Comparison of ENCODE assay signal across 35 cellular contexts in genomic region chr11:60143768-60144167, GRCh38. TPM values are rescaled to one million over a fixed set of nuclear protein-coding genes. Genes with fewer than 3 reads are reported as not detected.
"Had no signal": no experiment of that assay in that cellular context is flagged by ENCODE, and none has a peak within 500 bp of the region (broad histone marks: within the 10 kb centered on the region; RNA-seq: fewer than 3 reads in every experiment).

No MANE protein-coding gene starts in this region.

- H3K4me1 Mint-ChIP-seq: activated B cell treated with CpG ODN at 0.5 μM for 24 hours; activated CD4-positive, alpha-beta memory T cell treated with anti-CD3 and anti-CD28 coated beads, Interleukin-2, amount 10 ng/mL, durations not matched to agents 7 days and 5 days; activated CD8-positive, alpha-beta memory T cell treated with anti-CD3 and anti-CD28 coated beads, Interleukin-2, amount 10 ng/mL, durations not matched to agents 7 days and 5 days; activated naive CD4-positive, alpha-beta T cell treated with anti-CD3 and anti-CD28 coated beads, Interleukin-2, amount 50 U/mL, for 24 hours; T-helper 17 cell had no signal

- H3K9me3 Mint-ChIP-seq: activated B cell treated with CpG ODN at 0.5 μM for 24 hours; activated CD4-positive, alpha-beta memory T cell treated with anti-CD3 and anti-CD28 coated beads, Interleukin-2, amount 10 ng/mL, durations not matched to agents 7 days and 5 days; activated CD4-positive, alpha-beta T cell treated with anti-CD3 and anti-CD28 coated beads, Interleukin-2, amount 10 ng/mL, durations not matched to agents 7 days and 5 days; activated naive CD4-positive, alpha-beta T cell treated with anti-CD3 and anti-CD28 coated beads, Interleukin-2, amount 50 U/mL, for 24 hours; activated T-cell treated with anti-CD3 and anti-CD28 coated beads, Interleukin-2, amount 50 U/mL, for 24 hours; effector memory CD8-positive, alpha-beta T cell; T-helper 2 cell treated with Interferon-gamma antibody and Interleukin-4, amounts not matched to agents 5 μg/mL and 100 μg/mL, for 36 hours had no signal

- H3K36me3 Mint-ChIP-seq: activated CD8-positive, alpha-beta memory T cell treated with anti-CD3 and anti-CD28 coated beads, Interleukin-2, amount 10 ng/mL, durations not matched to agents 7 days and 5 days; activated naive CD4-positive, alpha-beta T cell treated with anti-CD3 and anti-CD28 coated beads, Interleukin-2, amount 50 U/mL, for 24 hours had no signal

- H3K9me3 ChIP-seq: adrenal gland, body of pancreas, esophagus muscularis mucosa, gastrocnemius medialis, heart left ventricle had no signal

- H3K4me3 ChIP-seq: adrenal gland, body of pancreas, esophagus muscularis mucosa, gastrocnemius medialis, heart left ventricle had no signal

- ATAC-seq: activated CD8-positive, alpha-beta memory T cell treated with anti-CD3 and anti-CD28 coated beads, Interleukin-2, amount 10 ng/mL, durations not matched to agents 7 days and 5 days; body of pancreas; effector memory CD8-positive, alpha-beta T cell; foreskin keratinocyte; gastrocnemius medialis; heart left ventricle; T-helper 17 cell had no signal

- H3K4me1 ChIP-seq: adrenal gland, body of pancreas, esophagus muscularis mucosa, foreskin keratinocyte, gastrocnemius medialis, heart left ventricle had no signal

- H3K27me3 ChIP-seq: adrenal gland, body of pancreas, esophagus muscularis mucosa, foreskin keratinocyte, gastrocnemius medialis, heart left ventricle had no signal

- DNase-seq: activated B cell treated with CpG ODN at 0.5 μM for 24 hours; activated CD4-positive, alpha-beta memory T cell treated with anti-CD3 and anti-CD28 coated beads, Interleukin-2, amount 10 ng/mL, durations not matched to agents 7 days and 5 days; activated CD4-positive, alpha-beta T cell treated with anti-CD3 and anti-CD28 coated beads for 4 hours; activated CD4-positive, alpha-beta T cell treated with anti-CD3 and anti-CD28 coated beads, Interleukin-2, amount 10 ng/mL, durations not matched to agents 7 days and 5 days; activated CD4-positive, alpha-beta T cell treated with anti-CD3 and anti-CD28 coated beads, Interleukin-2, amount 50 U/mL, for 4 hours; activated CD8-positive, alpha-beta memory T cell treated with anti-CD3 and anti-CD28 coated beads, Interleukin-2, amount 10 ng/mL, durations not matched to agents 7 days and 5 days; activated CD8-positive, alpha-beta memory T cell treated with anti-CD3 and anti-CD28 coated beads, Interleukin-2, amount 50 U/mL, for 4 hours; activated effector memory CD4-positive, alpha-beta T cell treated with Interleukin-2 at 50 U/mL for 16 hours; activated gamma-delta T cell treated with Interleukin-2 at 50 U/mL for 16 hours; activated naive CD4-positive, alpha-beta T cell treated with Interleukin-2 at 50 U/mL for 16 hours; activated T-cell treated with anti-CD3 and anti-CD28 coated beads, Interleukin-2, amount 50 U/mL, for 24 hours; adrenal gland; amygdala; aorta; body of pancreas; caudate nucleus; cortex of kidney; dermis blood vessel endothelial cell; effector CD4-positive, alpha-beta T cell; effector memory CD8-positive, alpha-beta T cell; erythroblast; foreskin keratinocyte; gastrocnemius medialis; glutamatergic neuron; heart left ventricle; hypothalamus; T-helper 1 cell; T-helper 17 cell; T1000; WERI-Rb-1 had no signal

- H3K27me3 Mint-ChIP-seq: activated B cell treated with CpG ODN at 0.5 μM for 24 hours; activated CD4-positive, alpha-beta T cell treated with anti-CD3 and anti-CD28 coated beads, Interleukin-2, amount 10 ng/mL, durations not matched to agents 7 days and 5 days; activated CD8-positive, alpha-beta memory T cell treated with anti-CD3 and anti-CD28 coated beads, Interleukin-2, amount 10 ng/mL, durations not matched to agents 7 days and 5 days; effector memory CD8-positive, alpha-beta T cell; T-helper 17 cell had no signal

- H3K27ac ChIP-seq: adrenal gland, body of pancreas, esophagus muscularis mucosa, foreskin keratinocyte, gastrocnemius medialis, heart left ventricle, WERI-Rb-1 had no signal

- H3K4me3 Mint-ChIP-seq: activated B cell treated with CpG ODN at 0.5 μM for 24 hours; activated CD4-positive, alpha-beta memory T cell treated with anti-CD3 and anti-CD28 coated beads, Interleukin-2, amount 10 ng/mL, durations not matched to agents 7 days and 5 days; activated CD4-positive, alpha-beta T cell treated with anti-CD3 and anti-CD28 coated beads, Interleukin-2, amount 10 ng/mL, durations not matched to agents 7 days and 5 days; activated CD8-positive, alpha-beta memory T cell treated with anti-CD3 and anti-CD28 coated beads, Interleukin-2, amount 10 ng/mL, durations not matched to agents 7 days and 5 days; activated naive CD4-positive, alpha-beta T cell treated with anti-CD3 and anti-CD28 coated beads, Interleukin-2, amount 50 U/mL, for 24 hours; activated T-cell treated with anti-CD3 and anti-CD28 coated beads, Interleukin-2, amount 50 U/mL, for 24 hours; effector memory CD8-positive, alpha-beta T cell; T-helper 17 cell; T-helper 2 cell treated with Interferon-gamma antibody and Interleukin-4, amounts not matched to agents 5 μg/mL and 100 μg/mL, for 36 hours had no signal

- H3K36me3 ChIP-seq: adrenal gland, esophagus muscularis mucosa, gastrocnemius medialis, heart left ventricle, WERI-Rb-1 had no signal

- H3K27ac Mint-ChIP-seq: activated B cell treated with CpG ODN at 0.5 μM for 24 hours; activated CD4-positive, alpha-beta memory T cell treated with anti-CD3 and anti-CD28 coated beads, Interleukin-2, amount 10 ng/mL, durations not matched to agents 7 days and 5 days; activated CD4-positive, alpha-beta T cell treated with anti-CD3 and anti-CD28 coated beads, Interleukin-2, amount 10 ng/mL, durations not matched to agents 7 days and 5 days; activated CD8-positive, alpha-beta memory T cell treated with anti-CD3 and anti-CD28 coated beads, Interleukin-2, amount 10 ng/mL, durations not matched to agents 7 days and 5 days; activated naive CD4-positive, alpha-beta T cell treated with anti-CD3 and anti-CD28 coated beads, Interleukin-2, amount 50 U/mL, for 24 hours; activated T-cell treated with anti-CD3 and anti-CD28 coated beads, Interleukin-2, amount 50 U/mL, for 24 hours; effector memory CD8-positive, alpha-beta T cell; T-helper 17 cell; T-helper 2 cell treated with Interferon-gamma antibody and Interleukin-4, amounts not matched to agents 5 μg/mL and 100 μg/mL, for 36 hours had no signal

RNA-seq across cellular contexts. Expression of gene MS4A6A, which starts 39.1 kb away (rescaled TPM):
- total RNA-seq: activated B cell treated with CpG ODN at 0.5 μM for 24 hours; activated CD4-positive, alpha-beta memory T cell treated with anti-CD3 and anti-CD28 coated beads, Interleukin-2, amount 10 ng/mL, durations not matched to agents 7 days and 5 days; activated CD4-positive, alpha-beta T cell treated with anti-CD3 and anti-CD28 coated beads, Interleukin-2, amount 10 ng/mL, durations not matched to agents 7 days and 5 days; activated CD8-positive, alpha-beta memory T cell treated with anti-CD3 and anti-CD28 coated beads for 36 hours; activated CD8-positive, alpha-beta memory T cell treated with anti-CD3 and anti-CD28 coated beads, Interleukin-2, amount 10 ng/mL, durations not matched to agents 7 days and 5 days; chondrocyte; foreskin keratinocyte had no signal
- polyA plus RNA-seq: foreskin keratinocyte had no signal

RNA-seq across cellular contexts. Expression of gene MS4A2, which starts 55.3 kb away (rescaled TPM):
- total RNA-seq: activated B cell treated with CpG ODN at 0.5 μM for 24 hours; activated CD4-positive, alpha-beta memory T cell treated with anti-CD3 and anti-CD28 coated beads, Interleukin-2, amount 10 ng/mL, durations not matched to agents 7 days and 5 days; activated CD4-positive, alpha-beta T cell treated with anti-CD3 and anti-CD28 coated beads, Interleukin-2, amount 10 ng/mL, durations not matched to agents 7 days and 5 days; activated CD8-positive, alpha-beta memory T cell treated with anti-CD3 and anti-CD28 coated beads for 36 hours; activated CD8-positive, alpha-beta memory T cell treated with anti-CD3 and anti-CD28 coated beads, Interleukin-2, amount 10 ng/mL, durations not matched to agents 7 days and 5 days; chondrocyte; dermis blood vessel endothelial cell; foreskin keratinocyte had no signal
- polyA plus RNA-seq: foreskin keratinocyte had no signal
